Comparison of ENCODE assay signal across 14 cellular contexts in the genomic region with DNA sequence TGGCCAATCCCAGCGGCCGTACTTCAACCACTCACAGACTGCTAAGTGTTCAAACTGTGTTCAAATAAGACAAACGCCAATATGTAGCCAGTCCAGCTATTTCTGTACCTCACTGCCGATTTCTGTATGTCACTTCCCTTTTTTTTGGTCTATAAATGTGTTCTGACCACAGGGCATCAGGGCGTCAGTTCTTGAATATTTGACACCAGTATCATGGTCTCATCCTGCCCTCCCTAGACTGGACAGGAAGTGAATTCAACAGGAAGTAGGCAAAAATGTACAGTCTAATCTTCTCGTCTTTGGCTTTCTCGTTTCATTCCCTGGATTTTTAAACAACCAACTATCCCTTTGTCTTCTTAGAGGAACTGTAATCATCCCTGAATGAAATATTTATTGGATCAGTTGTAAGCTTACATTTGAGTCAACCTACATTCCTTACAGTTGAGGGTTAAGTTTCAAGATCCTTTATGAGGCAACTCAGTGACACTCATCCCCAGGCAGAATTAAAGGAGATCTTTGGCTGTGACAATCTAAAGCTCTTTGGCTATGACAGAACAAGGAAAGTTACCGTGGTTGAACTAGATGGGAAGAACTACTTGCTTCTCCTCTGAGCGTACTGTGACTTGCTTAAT.
DNase-seq lines count a peak whose midpoint lies in the region; ATAC-seq and TF ChIP-seq lines count a peak whose summit lies in the region.
"Had no signal": no experiment of that assay in that cellular context is flagged by ENCODE, and none has a peak within 500 bp of the region (broad histone marks: within the 10 kb centered on the region; RNA-seq: fewer than 3 reads in every experiment).

No MANE protein-coding gene starts in this region.

- no peak overlapping the region for H3K9ac ChIP-seq in IMR-90 (ENCODE audit: low read depth, low read length)

- H3K36me3 ChIP-seq in DOHH2 (ENCODE audit: control insufficient read depth, low read length) (no peaks in the 10 kb centered on the region), IMR-90 (ENCODE audit: control insufficient read depth, insufficient read depth, low read length) (no peaks in the 10 kb centered on the region), H7 (replicated peaks; ENCODE audit: control insufficient read depth, insufficient read depth, low read length) (no peaks in the 10 kb centered on the region), ascending aorta (no peaks in the 10 kb centered on the region)
- H3K36me3 ChIP-seq: transverse colon had no signal

- H4K5ac ChIP-seq in IMR-90 (ENCODE audit: low read depth, low read length), result peak overlapping the region; percentile 95

- no peaks in the 10 kb centered on the region for H3K79me2 ChIP-seq in DOHH2 (ENCODE audit: control insufficient read depth, low read length)

- H3K14ac ChIP-seq in IMR-90 (replicated peaks; ENCODE audit: low read depth, low read length), result peak overlapping the region; percentile 87

- H4K91ac ChIP-seq in IMR-90 (ENCODE audit: insufficient read depth, low read depth, low read length), result peak overlapping the region; percentile 73

- no peak for TF ChIP-seq CTCF in DOHH2 (IDR thresholded peaks at IDR 0.05; ENCODE audit: low read depth, low read length, poor library complexity, severe bottlenecking)
- TF ChIP-seq CTCF in IMR-90 (conservative IDR thresholded peaks at IDR 0.05; ENCODE audit: low read depth, low read length), result no peak
- no peak for TF ChIP-seq CTCF in ascending aorta (IDR thresholded peaks at IDR 0.05)

- WGBS in IMR-90 (ENCODE audit: extremely low coverage in 2 of 2, insufficient read length in 1 of 2), 2 experiments, result 82% methylated on average over 5 of the region's 9 CpGs; no CpG with 5 or more reads in 1 of the 2 experiments

- BruUV-seq in IMR-90 (replicated peaks; lab: Mats Ljungman, UMichigan), result no TSS peak

- ATAC-seq in GM21423 (IDR thresholded peaks at IDR 0.05; ENCODE audit: unreplicated experiment) (peak; percentile 81), IMR-90 (ENCODE audit: low read depth) (peak; percentile 77)
- ATAC-seq in natural killer cell treated with Interleukin-12 subunit alpha and Interleukin-12 subunit beta and Interleukin-15 and Interleukin-18, amount 100 ng/mL, for 72 hours, result no peak
- ATAC-seq: activated T-cell treated with anti-CD3 and anti-CD28 coated beads, Interleukin-2, amount 50 U/mL, for 72 hours had no signal

- H3K4me3 ChIP-seq in DOHH2 (ENCODE audit: low read length), result no peak overlapping the region; the same call in 1 of the 2 replicates
- H3K4me3 ChIP-seq in IMR-90 (ENCODE audit: insufficient read depth, low read depth, low read length), result no peak overlapping the region
- no peak overlapping the region for H3K4me3 ChIP-seq in H7 (ENCODE audit: insufficient read depth, low read depth, low read length)
- H3K4me3 ChIP-seq in ascending aorta, result no peak overlapping the region
- H3K4me3 ChIP-seq: transverse colon had no signal

- peaks cover 9% of the 10 kb centered on the region for H3K9me3 Mint-ChIP-seq in dendritic cell treated with granulocyte-macrophage colony-stimulating factor and Interleukin-4, amounts not matched to agents 40 ng/mL and 50 ng/mL, for 4 days
- H3K9me3 Mint-ChIP-seq in natural killer cell treated with Interleukin-12 subunit alpha and Interleukin-12 subunit beta and Interleukin-15 and Interleukin-18, amount 100 ng/mL, for 72 hours, result peaks cover 7% of the 10 kb centered on the region
- H3K9me3 Mint-ChIP-seq: nephron progenitor cell had no signal

- TF ChIP-seq POLR2A in IMR-90 (IDR thresholded peaks at IDR 0.05; ENCODE audit: low read depth, low read length), result no peak

- H4K20me1 ChIP-seq in DOHH2 (ENCODE audit: control insufficient read depth, insufficient read depth, low read depth, low read length), result no peaks in the 10 kb centered on the region
- no peaks in the 10 kb centered on the region for H4K20me1 ChIP-seq in IMR-90 (ENCODE audit: insufficient read depth, low read length)

- H2BK120ac ChIP-seq in IMR-90 (ENCODE audit: low read depth, low read length), result peak overlapping the region; percentile 86

- DNase-seq in IMR-90 (peak; percentile 82), H7 (no peak), retina (no peak), ascending aorta (ENCODE audit: low spot score in 2 of 2) (no peak)
- DNase-seq in natural killer cell treated with Interleukin-12 subunit alpha and Interleukin-12 subunit beta and Interleukin-15 and Interleukin-18, amount 100 ng/mL, for 72 hours (ENCODE audit: low spot score), result no peak
- DNase-seq: activated T-cell treated with anti-CD3 and anti-CD28 coated beads, Interleukin-2, amount 50 U/mL, for 72 hours; CD8-positive, alpha-beta memory T cell; NCI-H226; nephron progenitor cell; stimulated activated CD4-positive, alpha-beta T cell treated with anti-CD3 and anti-CD28 coated beads, Interleukin-4, amount 100 ng/mL, for 24 hours; transverse colon had no signal

- dilution Hi-C loops in IMR-90 (cut with HindIII; ENCODE audit: low sequenced_read_pairs, unreplicated experiment), result no loop called here

- H3K27me3 ChIP-seq in DOHH2 (ENCODE audit: control insufficient read depth, low read length), result no peaks in the 10 kb centered on the region
- H3K27me3 ChIP-seq in IMR-90 (ENCODE audit: control insufficient read depth, insufficient read depth, low read length), result no peaks in the 10 kb centered on the region
- H3K27me3 ChIP-seq in H7 (ENCODE audit: control insufficient read depth, insufficient read depth, low read length), result no peaks in the 10 kb centered on the region
- H3K27me3 ChIP-seq in ascending aorta, result no peaks in the 10 kb centered on the region
- H3K27me3 ChIP-seq: transverse colon had no signal

- H3K27ac ChIP-seq in DOHH2 (ENCODE audit: low read depth, low read length) (no peak overlapping the region), IMR-90 (ENCODE audit: insufficient read depth, low read length) (peak overlapping the region; percentile 74), ascending aorta (no peak overlapping the region)
- H3K27ac ChIP-seq: transverse colon had no signal

- peaks cover 6% of the 10 kb centered on the region; the same call in 1 of the 2 replicates for H3K9me1 ChIP-seq in IMR-90 (ENCODE audit: insufficient read depth, low read length)

- no peaks in the 10 kb centered on the region for H3K79me1 ChIP-seq in IMR-90 (ENCODE audit: low read depth in 1 of 2, low read length in 2 of 2)

- H3K4me1 ChIP-seq in DOHH2 (ENCODE audit: control insufficient read depth, low read length) (peaks cover 9% of the 10 kb centered on the region), IMR-90 (ENCODE audit: control insufficient read depth, insufficient read depth, low read length) (peaks cover 10% of the 10 kb centered on the region), ascending aorta (peaks cover 0 to 3% of the 10 kb centered on the region in 2 donors)
- H3K4me1 ChIP-seq: transverse colon had no signal

- peak overlapping the region; percentile 99 for H2BK5ac ChIP-seq in IMR-90 (ENCODE audit: low read depth, low read length, poor library complexity, severe bottlenecking)

- no peak for TF ChIP-seq RAD21 in IMR-90 (IDR thresholded peaks at IDR 0.05; ENCODE audit: low read length)

- peak overlapping the region; percentile 64 for H3K56ac ChIP-seq in IMR-90 (ENCODE audit: extremely low read depth, insufficient read depth, low read length)

- peaks cover 6% of the 10 kb centered on the region for H3K4me1 Mint-ChIP-seq in dendritic cell treated with granulocyte-macrophage colony-stimulating factor and Interleukin-4, amounts not matched to agents 40 ng/mL and 50 ng/mL, for 4 days (ENCODE audit: low read depth)
- no peaks in the 10 kb centered on the region for H3K4me1 Mint-ChIP-seq in natural killer cell treated with Interleukin-12 subunit alpha and Interleukin-12 subunit beta and Interleukin-15 and Interleukin-18, amount 100 ng/mL, for 72 hours (ENCODE audit: low read depth in 2 of 2)
- H3K4me1 Mint-ChIP-seq: CD8-positive, alpha-beta memory T cell; nephron progenitor cell had no signal

- peak overlapping the region; percentile 46; the same call in 1 of the 2 replicates for H2AK5ac ChIP-seq in IMR-90 (ENCODE audit: low read depth, low read length)

- H3K27me3 Mint-ChIP-seq in dendritic cell treated with granulocyte-macrophage colony-stimulating factor and Interleukin-4, amounts not matched to agents 40 ng/mL and 50 ng/mL, for 4 days, result no peaks in the 10 kb centered on the region
- peaks cover 2 to 6% of the 10 kb centered on the region in 2 donors for H3K27me3 Mint-ChIP-seq in natural killer cell treated with Interleukin-12 subunit alpha and Interleukin-12 subunit beta and Interleukin-15 and Interleukin-18, amount 100 ng/mL, for 72 hours
- H3K27me3 Mint-ChIP-seq: CD8-positive, alpha-beta memory T cell had no signal

- peak overlapping the region; percentile 28 for H3K27ac Mint-ChIP-seq in dendritic cell treated with granulocyte-macrophage colony-stimulating factor and Interleukin-4, amounts not matched to agents 40 ng/mL and 50 ng/mL, for 4 days
- no peak overlapping the region for H3K27ac Mint-ChIP-seq in natural killer cell treated with Interleukin-12 subunit alpha and Interleukin-12 subunit beta and Interleukin-15 and Interleukin-18, amount 100 ng/mL, for 72 hours
- H3K27ac Mint-ChIP-seq: activated T-cell treated with anti-CD3 and anti-CD28 coated beads, Interleukin-2, amount 50 U/mL, for 72 hours; CD8-positive, alpha-beta memory T cell; nephron progenitor cell had no signal

- peak overlapping the region; percentile 79 to 96 for H4K8ac ChIP-seq in IMR-90 (ENCODE audit: low read depth in 2 of 2, low read length in 2 of 2)

- intact Hi-C loops in IMR-90 (cut with micrococcal nuclease), result no loop called here
- intact Hi-C loops in dendritic cell treated with granulocyte-macrophage colony-stimulating factor and Interleukin-4, amounts not matched to agents 40 ng/mL and 50 ng/mL, for 4 days (cut with micrococcal nuclease), result no loop called here
- intact Hi-C loops in ascending aorta (cut with DNase I), result no loop called here

- peak overlapping the region; percentile 89 for H3K23ac ChIP-seq in IMR-90 (ENCODE audit: low read depth, low read length)

- H3F3A ChIP-seq in DOHH2 (ENCODE audit: control insufficient read depth, insufficient read depth), result no peaks in the 10 kb centered on the region

- H2AK9ac ChIP-seq in IMR-90 (replicated peaks; ENCODE audit: low read depth, low read length, poor library complexity), result no peak overlapping the region

- CTCF ChIA-PET in IMR-90 (lab: Yijun Ruan, JAX), result interaction anchor here (0.6 kb wide), 1 partner anchor 33 kb away, joined by 6 read pairs; no protein-coding TSS in a partner anchor

- peak overlapping the region; percentile 45 for H2BK15ac ChIP-seq in IMR-90 (ENCODE audit: low read depth, low read length)

- H2AFZ ChIP-seq in IMR-90 (replicated peaks; ENCODE audit: low read length, poor library complexity), result peak overlapping the region; percentile 87

- no peaks in the 10 kb centered on the region for H3K9me3 ChIP-seq in DOHH2 (ENCODE audit: control insufficient read depth, insufficient read depth, low read length)
- H3K9me3 ChIP-seq in IMR-90 (ENCODE audit: control insufficient read depth, insufficient read depth, low read length), result no peaks in the 10 kb centered on the region
- H3K9me3 ChIP-seq in ascending aorta, result no peaks in the 10 kb centered on the region
- H3K9me3 ChIP-seq: transverse colon had no signal

- H3K4me2 ChIP-seq in DOHH2 (ENCODE audit: low read length) (peak overlapping the region; percentile 24; the same call in 1 of the 2 replicates), IMR-90 (ENCODE audit: low read depth, low read length) (peak overlapping the region; percentile 61)

- in situ Hi-C loops in IMR-90 (cut with MboI; ENCODE audit: low sequenced_read_pairs), result no loop called here

- no peaks in the 10 kb centered on the region for H3K36me3 Mint-ChIP-seq in dendritic cell treated with granulocyte-macrophage colony-stimulating factor and Interleukin-4, amounts not matched to agents 40 ng/mL and 50 ng/mL, for 4 days (ENCODE audit: low read depth)
- no peaks in the 10 kb centered on the region for H3K36me3 Mint-ChIP-seq in natural killer cell treated with Interleukin-12 subunit alpha and Interleukin-12 subunit beta and Interleukin-15 and Interleukin-18, amount 100 ng/mL, for 72 hours
- H3K36me3 Mint-ChIP-seq: CD8-positive, alpha-beta memory T cell had no signal

- peak overlapping the region; percentile 93 for H3K18ac ChIP-seq in IMR-90 (ENCODE audit: low read depth, low read length)

- H3K4ac ChIP-seq in IMR-90 (ENCODE audit: low read depth, low read length), result peak overlapping the region; percentile 87

- H3K4me3 Mint-ChIP-seq in dendritic cell treated with granulocyte-macrophage colony-stimulating factor and Interleukin-4, amounts not matched to agents 40 ng/mL and 50 ng/mL, for 4 days, result no peak overlapping the region
- H3K4me3 Mint-ChIP-seq in natural killer cell treated with Interleukin-12 subunit alpha and Interleukin-12 subunit beta and Interleukin-15 and Interleukin-18, amount 100 ng/mL, for 72 hours, result no peak overlapping the region
- H3K4me3 Mint-ChIP-seq: activated T-cell treated with anti-CD3 and anti-CD28 coated beads, Interleukin-2, amount 50 U/mL, for 72 hours; CD8-positive, alpha-beta memory T cell; nephron progenitor cell had no signal

- POLR2A ChIA-PET in IMR-90 (lab: Charles Lee; ENCODE audit: unreplicated experiment), result no interaction called here

- H3K9me2 ChIP-seq in DOHH2 (replicated peaks; ENCODE audit: control insufficient read depth, low read length), result no peaks in the 10 kb centered on the region

- peak overlapping the region; percentile 98 for H2BK20ac ChIP-seq in IMR-90 (ENCODE audit: low read depth, low read length)

Comparison
In these comparisons a context has a peak if more than half of its experiments do, and no peak if none do; other contexts are left out.
1. ATAC-seq: peak in GM21423 (single experiment) and IMR-90 (single experiment); none in natural killer cell treated with Interleukin-12 subunit alpha and Interleukin-12 subunit beta and Interleukin-15 and Interleukin-18, amount 100 ng/mL, for 72 hours (0 of 2).